In genomic region chr21:34827445-34828235, GRCh38 we compare ENCODE assay signal across 28 cellular contexts.
DNase-seq lines count a peak whose midpoint lies in the region; ATAC-seq and TF ChIP-seq lines count a peak whose summit lies in the region.
"Had no signal": no experiment of that assay in that cellular context is flagged by ENCODE, and none has a peak within 500 bp of the region (broad histone marks: within the 10 kb centered on the region; RNA-seq: fewer than 3 reads in every experiment).

No MANE protein-coding gene starts in this region.

- no peaks in the 10 kb centered on the region for H3K9me3 Mint-ChIP-seq in natural killer cell
- no peaks in the 10 kb centered on the region for H3K9me3 Mint-ChIP-seq in natural killer cell treated with Interleukin-12 subunit alpha and Interleukin-12 subunit beta and Interleukin-15 and Interleukin-18, amount 100 ng/mL, for 72 hours
- H3K9me3 Mint-ChIP-seq in dendritic cell treated with granulocyte-macrophage colony-stimulating factor and Interleukin-4, amounts not matched to agents 40 ng/mL and 50 ng/mL, for 4 days, result no peaks in the 10 kb centered on the region
- H3K9me3 Mint-ChIP-seq: IgD-negative memory B cell; T-helper 2 cell treated with Interferon-gamma antibody and Interleukin-4, amounts not matched to agents 5 μg/mL and 100 μg/mL, for 36 hours had no signal

- TF ChIP-seq CTCF in natural killer cell (IDR thresholded peaks at IDR 0.05) (no peak), spleen (IDR thresholded peaks at IDR 0.05 in 8 of 11, conservative IDR thresholded peaks at IDR 0.05 in 3 of 11) (no peak)

- no peak for ATAC-seq in natural killer cell
- no peak for ATAC-seq in natural killer cell treated with Interleukin-12 subunit alpha and Interleukin-12 subunit beta and Interleukin-15 and Interleukin-18, amount 100 ng/mL, for 72 hours
- no peak for ATAC-seq in HG03139 (IDR thresholded peaks at IDR 0.05; ENCODE audit: unreplicated experiment)
- ATAC-seq in HG03025 (IDR thresholded peaks at IDR 0.05; ENCODE audit: low FRiP score, unreplicated experiment), result no peak
- ATAC-seq: foreskin keratinocyte; HCT116; naive thymus-derived CD8-positive, alpha-beta T cell had no signal

- peaks cover 0 to 10% (median 0%) of the 10 kb centered on the region in 8 donors for H3K9me3 ChIP-seq in spleen
- H3K9me3 ChIP-seq: ascending aorta, esophagus muscularis mucosa had no signal

- WGBS in spleen, 5 donors, result 90 to 96% (median 93%) methylated on average over 5 of the region's 5 CpGs

- no peak overlapping the region for H3K4me3 ChIP-seq in spleen
- H3K4me3 ChIP-seq: ascending aorta, esophagus muscularis mucosa, heart left ventricle had no signal

- H3K36me3 Mint-ChIP-seq in natural killer cell, result peaks cover 17% of the 10 kb centered on the region
- H3K36me3 Mint-ChIP-seq in natural killer cell treated with Interleukin-12 subunit alpha and Interleukin-12 subunit beta and Interleukin-15 and Interleukin-18, amount 100 ng/mL, for 72 hours, result peaks cover 52% of the 10 kb centered on the region
- H3K36me3 Mint-ChIP-seq in dendritic cell treated with granulocyte-macrophage colony-stimulating factor and Interleukin-4, amounts not matched to agents 40 ng/mL and 50 ng/mL, for 4 days (ENCODE audit: low read depth), result peaks cover 98% of the 10 kb centered on the region

- H3K36me3 ChIP-seq in spleen, result peaks cover 0 to 99% (median 32%) of the 10 kb centered on the region in 6 donors
- H3K36me3 ChIP-seq: esophagus muscularis mucosa had no signal

- H3K4me3 Mint-ChIP-seq in natural killer cell, result no peak overlapping the region
- no peak overlapping the region for H3K4me3 Mint-ChIP-seq in natural killer cell treated with Interleukin-12 subunit alpha and Interleukin-12 subunit beta and Interleukin-15 and Interleukin-18, amount 100 ng/mL, for 72 hours
- no peak overlapping the region for H3K4me3 Mint-ChIP-seq in dendritic cell treated with granulocyte-macrophage colony-stimulating factor and Interleukin-4, amounts not matched to agents 40 ng/mL and 50 ng/mL, for 4 days
- H3K4me3 Mint-ChIP-seq: activated CD4-positive, alpha-beta memory T cell treated with anti-CD3 and anti-CD28 coated beads, Interleukin-2, amount 10 ng/mL, durations not matched to agents 7 days and 5 days; activated naive CD8-positive, alpha-beta T cell treated with anti-CD3 and anti-CD28 coated beads, Interleukin-2, amount 10 ng/mL, durations not matched to agents 7 days and 5 days; B cell; IgD-negative memory B cell; T-helper 2 cell treated with Interferon-gamma antibody and Interleukin-4, amounts not matched to agents 5 μg/mL and 100 μg/mL, for 36 hours had no signal

- H3K27ac ChIP-seq in spleen, result peak overlapping the region in 6 of 8 donors; percentile 12 to 81 (median 74)
- H3K27ac ChIP-seq: ascending aorta, esophagus muscularis mucosa, foreskin keratinocyte had no signal

- no peaks in the 10 kb centered on the region for H3K27me3 Mint-ChIP-seq in natural killer cell (ENCODE audit: low read depth in 2 of 2)
- H3K27me3 Mint-ChIP-seq in natural killer cell treated with Interleukin-12 subunit alpha and Interleukin-12 subunit beta and Interleukin-15 and Interleukin-18, amount 100 ng/mL, for 72 hours, result no peaks in the 10 kb centered on the region
- no peaks in the 10 kb centered on the region for H3K27me3 Mint-ChIP-seq in dendritic cell treated with granulocyte-macrophage colony-stimulating factor and Interleukin-4, amounts not matched to agents 40 ng/mL and 50 ng/mL, for 4 days
- H3K27me3 Mint-ChIP-seq: activated CD4-positive, alpha-beta memory T cell treated with anti-CD3 and anti-CD28 coated beads, Interleukin-2, amount 10 ng/mL, durations not matched to agents 7 days and 5 days; activated naive CD8-positive, alpha-beta T cell treated with anti-CD3 and anti-CD28 coated beads, Interleukin-2, amount 10 ng/mL, durations not matched to agents 7 days and 5 days; B cell; IgD-negative memory B cell; naive thymus-derived CD8-positive, alpha-beta T cell had no signal

- H3K27ac Mint-ChIP-seq in natural killer cell, result peak overlapping the region; percentile 4 to 14
- peak overlapping the region in 1 of 2 donors; percentile 42 for H3K27ac Mint-ChIP-seq in natural killer cell treated with Interleukin-12 subunit alpha and Interleukin-12 subunit beta and Interleukin-15 and Interleukin-18, amount 100 ng/mL, for 72 hours
- peak overlapping the region; percentile 31 for H3K27ac Mint-ChIP-seq in dendritic cell treated with granulocyte-macrophage colony-stimulating factor and Interleukin-4, amounts not matched to agents 40 ng/mL and 50 ng/mL, for 4 days
- H3K27ac Mint-ChIP-seq: activated CD4-positive, alpha-beta memory T cell treated with anti-CD3 and anti-CD28 coated beads, Interleukin-2, amount 10 ng/mL, durations not matched to agents 7 days and 5 days; activated naive CD8-positive, alpha-beta T cell treated with anti-CD3 and anti-CD28 coated beads, Interleukin-2, amount 10 ng/mL, durations not matched to agents 7 days and 5 days; B cell; T-helper 2 cell treated with Interferon-gamma antibody and Interleukin-4, amounts not matched to agents 5 μg/mL and 100 μg/mL, for 36 hours had no signal

- intact Hi-C loops in natural killer cell (cut with micrococcal nuclease) (no loop called here), spleen (cut with DNase I; ENCODE audit: low total_unique reads) (no loop called here)
- intact Hi-C loops in dendritic cell treated with granulocyte-macrophage colony-stimulating factor and Interleukin-4, amounts not matched to agents 40 ng/mL and 50 ng/mL, for 4 days (cut with micrococcal nuclease), result no loop called here

- H3K27me3 ChIP-seq in spleen (replicated peaks in 1 of 7), result no peaks in the 10 kb centered on the region
- H3K27me3 ChIP-seq: ascending aorta, esophagus muscularis mucosa, foreskin keratinocyte, heart left ventricle had no signal

- DNase-seq in natural killer cell (no peak), spleen (no peak), cerebellum (ENCODE audit: low spot score) (no peak)
- no peak for DNase-seq in natural killer cell treated with Interleukin-12 subunit alpha and Interleukin-12 subunit beta and Interleukin-15 and Interleukin-18, amount 100 ng/mL, for 72 hours (ENCODE audit: low spot score)
- DNase-seq: activated CD4-positive, alpha-beta memory T cell treated with anti-CD3 and anti-CD28 coated beads, Interleukin-2, amount 10 ng/mL, durations not matched to agents 7 days and 5 days; activated CD4-positive, alpha-beta T cell treated with anti-CD3 and anti-CD28 coated beads for 1 hour; activated effector memory CD4-positive, alpha-beta T cell treated with Interleukin-2 at 50 U/mL for 16 hours; activated naive CD8-positive, alpha-beta T cell treated with anti-CD3 and anti-CD28 coated beads, Interleukin-2, amount 10 ng/mL, durations not matched to agents 7 days and 5 days; COR-L47; DMS53; foreskin keratinocyte; heart left ventricle; naive thymus-derived CD8-positive, alpha-beta T cell; NCI-H1048; NCI-H1694; NCI-H446; NCI-H748 treated with DMSO at 0.1 percent for 48 hours; Right ventricle myocardium superior; stimulated activated naive CD4-positive, alpha-beta T cell had no signal

- TF ChIP-seq POLR2A in spleen (IDR thresholded peaks at IDR 0.05), result no peak

- peaks cover 0 to 46% (median 13%) of the 10 kb centered on the region in 6 donors for H3K4me1 ChIP-seq in spleen
- H3K4me1 ChIP-seq: ascending aorta, esophagus muscularis mucosa, foreskin keratinocyte had no signal

- H3K4me1 Mint-ChIP-seq in natural killer cell, result peaks cover 43 to 54% of the 10 kb centered on the region in 2 donors
- H3K4me1 Mint-ChIP-seq in natural killer cell treated with Interleukin-12 subunit alpha and Interleukin-12 subunit beta and Interleukin-15 and Interleukin-18, amount 100 ng/mL, for 72 hours (ENCODE audit: low read depth in 2 of 2), result peaks cover 38 to 41% of the 10 kb centered on the region in 2 donors
- peaks cover 63% of the 10 kb centered on the region for H3K4me1 Mint-ChIP-seq in dendritic cell treated with granulocyte-macrophage colony-stimulating factor and Interleukin-4, amounts not matched to agents 40 ng/mL and 50 ng/mL, for 4 days (ENCODE audit: low read depth)
- H3K4me1 Mint-ChIP-seq: B cell, IgD-negative memory B cell had no signal
